Comparison of ENCODE assay signal across 9 cellular contexts in genomic region chr11:73313652-73314051, GRCh38. TPM values are rescaled to one million over a fixed set of nuclear protein-coding genes. Genes with fewer than 3 reads are reported as not detected.
A peak's percentile ranks its signal among the peaks of the same experiment; 100 is the strongest.
DNase-seq lines count a peak whose midpoint lies in the region; ATAC-seq and TF ChIP-seq lines count a peak whose summit lies in the region.
"Had no signal": no experiment of that assay in that cellular context is flagged by ENCODE, and none has a peak within 500 bp of the region (broad histone marks: within the 10 kb centered on the region; RNA-seq: fewer than 3 reads in every experiment).

No MANE protein-coding gene starts in this region.

- H3K27me3 ChIP-seq in skeletal muscle tissue (ENCODE audit: control insufficient read depth in 3 of 3, insufficient read depth in 3 of 3, low read length in 3 of 3): no peaks in the 10 kb centered on the region

- in situ Hi-C loops in SK-MEL-5 (cut with HindIII; ENCODE audit: low pct_unique_long_range_greater_than_20kb, low sequenced_read_pairs): no loop called here

- H3K4me1 ChIP-seq in skeletal muscle tissue (ENCODE audit: control insufficient read depth in 3 of 3, insufficient read depth in 3 of 3, low read length in 3 of 3): peaks cover 48 to 61% (median 51%) of the 10 kb centered on the region in 3 donors

- H3K9ac ChIP-seq in skeletal muscle tissue (ENCODE audit: low read depth in 1 of 3, low read length in 3 of 3): peak overlapping the region; percentile 3 to 82 (median 57)

- peak overlapping the region; percentile 62 for H3K27ac ChIP-seq in skeletal muscle tissue (ENCODE audit: low read depth, low read length)

- no peak for TF ChIP-seq CTCF in GM12865 (IDR thresholded peaks at IDR 0.05; ENCODE audit: insufficient read depth, low read depth, low read length, missing control alignments)
- no peak for TF ChIP-seq CTCF in fibroblast of the aortic adventitia (IDR thresholded peaks at IDR 0.05; ENCODE audit: insufficient read depth, low read length)

- peaks cover 0 to 5% (median 3%) of the 10 kb centered on the region in 3 donors for H3K36me3 ChIP-seq in skeletal muscle tissue (ENCODE audit: control insufficient read depth in 3 of 3, insufficient read depth in 3 of 3, low read length in 3 of 3)

- DNase-seq in GM12865 (ENCODE audit: low read depth) (peak; percentile 49), SK-MEL-5 (ENCODE audit: low read depth, low spot score) (peak; percentile 40), fibroblast of the aortic adventitia (ENCODE audit: low read depth) (no peak), SK-N-DZ (ENCODE audit: low spot score) (no peak), NCI-H510A (lab: John Stamatoyannopoulos, UW) (no peak), activated gamma-delta T cell treated with Interleukin-2 at 50 U/mL for 16 hours (no peak)

- no peak for ATAC-seq in HG03159 (IDR thresholded peaks at IDR 0.05; ENCODE audit: unreplicated experiment)
- ATAC-seq: esophagus mucosa had no signal

- no peaks in the 10 kb centered on the region for H3K9me3 ChIP-seq in skeletal muscle tissue (ENCODE audit: control insufficient read depth in 3 of 3, low read length in 3 of 3)

- H3K4me3 ChIP-seq in GM12865 (ENCODE audit: low read depth, low read length) (peak overlapping the region; percentile 25), fibroblast of the aortic adventitia (ENCODE audit: low read depth, low read length) (peak overlapping the region; percentile 81), skeletal muscle tissue (ENCODE audit: low read length in 3 of 3) (peak overlapping the region in 2 of 3 donors; percentile 34 to 35)

RNA-seq across cellular contexts. Expression of gene ARHGEF17, which starts 5.6 kb away (rescaled TPM):
- 1.1 and 1.5 TPM in 2 replicates for total RNA-seq in SK-MEL-5 (2014; rRNA removed; shearing (Covaris generic))
- 5.2 and 7.0 TPM in 2 replicates for polyA plus RNA-seq in SK-MEL-5 (2015; cell fraction: cytosol; rRNA removed)
- 19.2 and 24.5 TPM in 2 replicates for polyA plus RNA-seq in SK-MEL-5 (2015; cell fraction: nucleus; rRNA removed)
- 30.3 and 70.3 TPM in 2 replicates for total RNA-seq in fibroblast of the aortic adventitia (ENCODE audit: low replicate concordance)
- 19.3 TPM for total RNA-seq in skeletal muscle tissue
- polyA plus RNA-seq in SK-N-DZ (2014; cell fraction: cytosol; rRNA removed): 10.9 and 15.1 TPM in 2 replicates
- 97.3 and 116 TPM in 2 replicates for polyA plus RNA-seq in SK-N-DZ (2014; cell fraction: nucleus; rRNA removed)

RNA-seq across cellular contexts. Expression of gene P2RY6, which starts 41.5 kb away (rescaled TPM):
- total RNA-seq in SK-MEL-5 (2014; rRNA removed; shearing (Covaris generic)): not detected in 2 replicates
- not detected in 2 replicates for polyA plus RNA-seq in SK-MEL-5 (2015; cell fraction: cytosol; rRNA removed)
- polyA plus RNA-seq in SK-MEL-5 (2015; cell fraction: nucleus; rRNA removed): not detected in 2 replicates
- 1.2 TPM in 1 of 2 replicates, not detected in the other for total RNA-seq in fibroblast of the aortic adventitia (ENCODE audit: low replicate concordance)
- 2.1 TPM for total RNA-seq in skeletal muscle tissue
- polyA plus RNA-seq in SK-N-DZ (2014; cell fraction: cytosol; rRNA removed): 0.16 and 2.5 TPM in 2 replicates
- 0.25 TPM in 1 of 2 replicates, not detected in the other for polyA plus RNA-seq in SK-N-DZ (2014; cell fraction: nucleus; rRNA removed)

Comparison
In these comparisons a context has a peak if more than half of its experiments do, and no peak if none do; other contexts are left out.
1. DNase-seq: peak in GM12865 (single experiment) and SK-MEL-5 (single experiment); none in fibroblast of the aortic adventitia (single experiment), SK-N-DZ (single experiment), NCI-H510A (single experiment) and activated gamma-delta T cell treated with Interleukin-2 at 50 U/mL for 16 hours (single experiment).
2. H3K4me3 ChIP-seq: peak in every context shown above with its lines; median percentile 81 in fibroblast of the aortic adventitia; 34 in skeletal muscle tissue; 25 in GM12865.